23 cellular contexts compared by ENCODE assay signal in genomic region chr4:145815626-145816025, GRCh38.
DNase-seq lines count a peak whose midpoint lies in the region; ATAC-seq and TF ChIP-seq lines count a peak whose summit lies in the region.
"Had no signal": no experiment of that assay in that cellular context is flagged by ENCODE, and none has a peak within 500 bp of the region (broad histone marks: within the 10 kb centered on the region; RNA-seq: fewer than 3 reads in every experiment).

No MANE protein-coding gene starts in this region.

- no peak for TF ChIP-seq CTCF in foreskin keratinocyte (conservative IDR thresholded peaks at IDR 0.05)

- ATAC-seq in foreskin keratinocyte = no peak
- ATAC-seq in GM18858 (IDR thresholded peaks at IDR 0.05; ENCODE audit: unreplicated experiment) = no peak
- no peak for ATAC-seq in GM19452 (IDR thresholded peaks at IDR 0.05; ENCODE audit: unreplicated experiment)
- ATAC-seq: HCT116; heart left ventricle; stimulated activated memory B cell treated with anti-CD40 and anti-IgM and Interleukin-4, amounts not matched to agents 10 μg/mL and 1 μg/mL and 100 μg/mL, for 72 hours had no signal

- H3K27me3 ChIP-seq in foreskin keratinocyte = no peaks in the 10 kb centered on the region
- H3K27me3 ChIP-seq: adrenal gland, heart left ventricle had no signal

- no peaks in the 10 kb centered on the region for H3K27me3 Mint-ChIP-seq in T-helper 1 cell treated with Interleukin-12 subunit alpha and Interleukin-12 subunit beta and Interleukin-4 antibody, amounts not matched to agents 30 μg/mL and 1 μg/mL, for 36 hours (ENCODE audit: low read depth)
- no peaks in the 10 kb centered on the region for H3K27me3 Mint-ChIP-seq in activated naive CD8-positive, alpha-beta T cell
- H3K27me3 Mint-ChIP-seq: stimulated activated memory B cell treated with anti-CD40 and anti-IgM and Interleukin-4, amounts not matched to agents 10 μg/mL and 1 μg/mL and 100 μg/mL, for 72 hours had no signal

- peaks cover 14% of the 10 kb centered on the region for H3K4me1 ChIP-seq in foreskin keratinocyte
- H3K4me1 ChIP-seq: adrenal gland had no signal

- H3K4me1 Mint-ChIP-seq in T-helper 1 cell treated with Interleukin-12 subunit alpha and Interleukin-12 subunit beta and Interleukin-4 antibody, amounts not matched to agents 30 μg/mL and 1 μg/mL, for 36 hours (ENCODE audit: low read depth) = peaks cover 20% of the 10 kb centered on the region
- H3K4me1 Mint-ChIP-seq in activated naive CD8-positive, alpha-beta T cell (ENCODE audit: low read depth) = peaks cover 19% of the 10 kb centered on the region

- peaks cover 35% of the 10 kb centered on the region for H3K36me3 Mint-ChIP-seq in T-helper 1 cell treated with Interleukin-12 subunit alpha and Interleukin-12 subunit beta and Interleukin-4 antibody, amounts not matched to agents 30 μg/mL and 1 μg/mL, for 36 hours (ENCODE audit: low read depth)
- H3K36me3 Mint-ChIP-seq in activated naive CD8-positive, alpha-beta T cell = peaks cover 58% of the 10 kb centered on the region

- DNase-seq in T-helper 1 cell = no peak
- DNase-seq in EL = peak; percentile 12
- DNase-seq in foreskin keratinocyte = no peak
- no peak for DNase-seq in activated CD8-positive, alpha-beta memory T cell treated with anti-CD3 and anti-CD28 coated beads for 24 hours
- DNase-seq: adrenal gland, C1 segment of cervical spinal cord, Calu3, cortex of kidney, heart left ventricle, mesendoderm, NCI-H510A treated with DMSO at 0.1 percent for 48 hours had no signal

- no peak overlapping the region for H3K4me3 Mint-ChIP-seq in T-helper 1 cell treated with Interleukin-12 subunit alpha and Interleukin-12 subunit beta and Interleukin-4 antibody, amounts not matched to agents 30 μg/mL and 1 μg/mL, for 36 hours
- no peak overlapping the region for H3K4me3 Mint-ChIP-seq in activated naive CD8-positive, alpha-beta T cell
- H3K4me3 Mint-ChIP-seq: stimulated activated memory B cell treated with anti-CD40 and anti-IgM and Interleukin-4, amounts not matched to agents 10 μg/mL and 1 μg/mL and 100 μg/mL, for 72 hours; T-helper 2 cell treated with Interferon-gamma antibody and Interleukin-4, amounts not matched to agents 5 μg/mL and 100 μg/mL, for 36 hours had no signal

- peak overlapping the region; percentile 43 for H3K27ac Mint-ChIP-seq in T-helper 1 cell treated with Interleukin-12 subunit alpha and Interleukin-12 subunit beta and Interleukin-4 antibody, amounts not matched to agents 30 μg/mL and 1 μg/mL, for 36 hours
- H3K27ac Mint-ChIP-seq in activated naive CD8-positive, alpha-beta T cell = peak overlapping the region; percentile 91
- H3K27ac Mint-ChIP-seq: stimulated activated memory B cell treated with anti-CD40 and anti-IgM and Interleukin-4, amounts not matched to agents 10 μg/mL and 1 μg/mL and 100 μg/mL, for 72 hours had no signal

- peaks cover under 1% of the 10 kb centered on the region for H3K9me3 Mint-ChIP-seq in T-helper 1 cell treated with Interleukin-12 subunit alpha and Interleukin-12 subunit beta and Interleukin-4 antibody, amounts not matched to agents 30 μg/mL and 1 μg/mL, for 36 hours
- H3K9me3 Mint-ChIP-seq in activated naive CD8-positive, alpha-beta T cell (ENCODE audit: low read depth) = peaks cover under 1% of the 10 kb centered on the region
- H3K9me3 Mint-ChIP-seq: stimulated activated memory B cell treated with anti-CD40 and anti-IgM and Interleukin-4, amounts not matched to agents 10 μg/mL and 1 μg/mL and 100 μg/mL, for 72 hours had no signal

- H3K27ac ChIP-seq in foreskin keratinocyte = peak overlapping the region; percentile 59
- H3K27ac ChIP-seq: 22Rv1, adrenal gland, heart left ventricle, KMS-11, SK-N-MC, skin epidermis, thoracic aorta had no signal
